ENCODE assay signal across 10 cellular contexts in genomic region chr3:75669741-75670444, GRCh38. TPM values are rescaled to one million over a fixed set of nuclear protein-coding genes. Genes with fewer than 3 reads are reported as not detected.
DNase-seq lines count a peak whose midpoint lies in the region; ATAC-seq, FAIRE-seq and TF ChIP-seq lines count a peak whose summit lies in the region.
"Not testable (repeated sequence)": the region's sequence is repeated elsewhere in the genome, so short reads cannot be mapped to it uniquely, and the experiment has no call there.
"Had no signal": no experiment of that assay in that cellular context is flagged by ENCODE, and none has a peak within 500 bp of the region (broad histone marks: within the 10 kb centered on the region; RNA-seq: fewer than 3 reads in every experiment).

No MANE protein-coding gene starts in this region.

- H3K4me3 ChIP-seq in dorsolateral prefrontal cortex (peak overlapping the region in 37 of 59 donors; percentile 8 to 59 (median 42)), cardiac muscle cell (peak overlapping the region; percentile 18), small intestine (ENCODE audit: low read depth in 1 of 2, low read length in 2 of 2) (peak overlapping the region in 1 of 2 donors; percentile 14)
- not testable (repeated sequence) for H3K4me3 ChIP-seq in neuron (ENCODE audit: low read length)

- intact Hi-C loops in dorsolateral prefrontal cortex (cut with DNase I), result not testable (repeated sequence)

- not testable (repeated sequence) for H3K27ac Mint-ChIP-seq in activated CD8-positive, alpha-beta memory T cell treated with anti-CD3 and anti-CD28 coated beads, Interleukin-2, amount 10 ng/mL, durations not matched to agents 7 days and 5 days

- not testable (repeated sequence) for H3K36me3 ChIP-seq in cardiac muscle cell; neuron (ENCODE audit: insufficient read depth, low read length); small intestine (ENCODE audit: control insufficient read depth in 2 of 2, insufficient read depth in 2 of 2, low read length in 2 of 2)

- not testable (repeated sequence) for H3K4me3 Mint-ChIP-seq in activated CD8-positive, alpha-beta memory T cell treated with anti-CD3 and anti-CD28 coated beads, Interleukin-2, amount 10 ng/mL, durations not matched to agents 7 days and 5 days

- not testable (repeated sequence) for H3K9me3 ChIP-seq in cardiac muscle cell (ENCODE audit: low read depth); neuron (ENCODE audit: low read length); small intestine (ENCODE audit: control insufficient read depth, low read depth)

- FAIRE-seq in small intestine (lab: Jason Lieb, UNC), result not testable (repeated sequence)

- not testable (repeated sequence) for H3K27ac ChIP-seq in dorsolateral prefrontal cortex; cardiac muscle cell; small intestine (ENCODE audit: low read depth in 1 of 2, low read length in 1 of 2)

- DNase-seq in HCEC 1CT (peak; percentile 14), cardiac muscle cell (ENCODE audit: low read depth in 1 of 2, low spot score in 1 of 2) (peak in 1 of 2 donors; percentile 16), left kidney (ENCODE audit: low read depth, low spot score) (peak; percentile 70), small intestine (peak; percentile 11)
- not testable (repeated sequence) for DNase-seq in activated CD8-positive, alpha-beta memory T cell treated with anti-CD3 and anti-CD28 coated beads, Interleukin-2, amount 10 ng/mL, durations not matched to agents 7 days and 5 days; dorsolateral prefrontal cortex

- 20 to 33% (median 32%) methylated on average over 46 of the region's 46 CpGs for WGBS in small intestine, 3 donors

- H3K4me1 Mint-ChIP-seq in activated CD8-positive, alpha-beta memory T cell treated with anti-CD3 and anti-CD28 coated beads, Interleukin-2, amount 10 ng/mL, durations not matched to agents 7 days and 5 days, result not testable (repeated sequence)

- peak; percentile 30 for ATAC-seq in activated CD8-positive, alpha-beta memory T cell treated with anti-CD3 and anti-CD28 coated beads, Interleukin-2, amount 10 ng/mL, durations not matched to agents 7 days and 5 days

- peaks cover 13% of the 10 kb centered on the region for H3K9me3 Mint-ChIP-seq in activated CD8-positive, alpha-beta memory T cell treated with anti-CD3 and anti-CD28 coated beads, Interleukin-2, amount 10 ng/mL, durations not matched to agents 7 days and 5 days (ENCODE audit: low read depth)

- peaks cover 14% of the 10 kb centered on the region for H3K36me3 Mint-ChIP-seq in activated CD8-positive, alpha-beta memory T cell treated with anti-CD3 and anti-CD28 coated beads, Interleukin-2, amount 10 ng/mL, durations not matched to agents 7 days and 5 days

- H3K27me3 ChIP-seq in dorsolateral prefrontal cortex, result peaks cover 0 to 98% (median 65%) of the 10 kb centered on the region in 45 donors
- H3K27me3 ChIP-seq in cardiac muscle cell, result peaks cover 78% of the 10 kb centered on the region
- H3K27me3 ChIP-seq in neuron (ENCODE audit: insufficient read depth, low read length), result peaks cover 36% of the 10 kb centered on the region
- H3K27me3 ChIP-seq in small intestine (ENCODE audit: control insufficient read depth in 2 of 2, insufficient read depth in 2 of 2, low read length in 2 of 2), result peaks cover 0 to 20% of the 10 kb centered on the region in 2 donors

- peaks cover 46% of the 10 kb centered on the region for H3K27me3 Mint-ChIP-seq in activated CD8-positive, alpha-beta memory T cell treated with anti-CD3 and anti-CD28 coated beads, Interleukin-2, amount 10 ng/mL, durations not matched to agents 7 days and 5 days

- peak overlapping the region; percentile 49 for H2AFZ ChIP-seq in neuron (ENCODE audit: low read depth, low read length)

- CTCF ChIA-PET in activated CD8-positive, alpha-beta memory T cell treated with anti-CD3 and anti-CD28 coated beads, Interleukin-2, amount 10 ng/mL, durations not matched to agents 7 days and 5 days (lab: Charles Lee), result not testable (repeated sequence)

- TF ChIP-seq CTCF in dorsolateral prefrontal cortex (IDR thresholded peaks at IDR 0.05 in 54 of 56, conservative IDR thresholded peaks at IDR 0.05 in 2 of 56; ENCODE audit: low read depth in 1 of 56, partially characterized antibody in 56 of 56); cardiac muscle cell (IDR thresholded peaks at IDR 0.05; ENCODE audit: low read depth, low read length): not testable (repeated sequence)

- H3K4me1 ChIP-seq in cardiac muscle cell (ENCODE audit: low read depth), result peaks cover 16% of the 10 kb centered on the region
- H3K4me1 ChIP-seq in neuron (ENCODE audit: insufficient read depth, low read length); small intestine (ENCODE audit: control insufficient read depth in 2 of 2, insufficient read depth in 1 of 2, low read depth in 1 of 2, low read length in 1 of 2): not testable (repeated sequence)

RNA-seq across cellular contexts. Expression of gene FRG2C, which starts 5.8 kb away (rescaled TPM):
- not detected for total RNA-seq in activated CD8-positive, alpha-beta memory T cell treated with anti-CD3 and anti-CD28 coated beads, Interleukin-2, amount 10 ng/mL, durations not matched to agents 7 days and 5 days
- total RNA-seq in dorsolateral prefrontal cortex (not detected), cardiac muscle cell (not detected in 2 replicates)
- polyA plus RNA-seq in cardiac muscle cell (not detected in 2 replicates), small intestine (not detected)
- total RNA-seq: activated CD8-positive, alpha-beta T cell treated with anti-CD3 and anti-CD28 coated beads, Interleukin-2, amount 10 ng/mL, durations not matched to agents 7 days and 5 days; CD4-positive, alpha-beta memory T cell; T-cell had no signal
- polyA plus RNA-seq: CD4-positive, alpha-beta memory T cell had no signal
